In genomic region chr11:93133710-93134109, GRCh38 we compare ENCODE assay signal across 1 cellular context.
TF ChIP-seq lines count a peak whose summit lies in the region.

No MANE protein-coding gene starts in this region.

TF ChIP-seq in HepG2, 621 proteins besides CTCF, POLR2A, EP300 and RAD21 (continued from another document):
- TF ChIP-seq HNF1A (IDR thresholded peaks at IDR 0.05; ENCODE audit: low read depth) (no peak), HNF1A (CRISPR knock-in tag; IDR thresholded peaks at IDR 0.05; ENCODE audit: borderline replicate concordance) (no peak), WIZ (CRISPR knock-in tag; IDR thresholded peaks at IDR 0.05) (no peak), U2AF1 (optimal IDR thresholded peaks at IDR 0.05; ENCODE audit: low read depth, low read length) (no peak), ZFP1 (CRISPR knock-in tag; IDR thresholded peaks at IDR 0.05) (no peak), MEIS1 (CRISPR knock-in tag; IDR thresholded peaks at IDR 0.05; ENCODE audit: borderline replicate concordance) (no peak), RFX1 (IDR thresholded peaks at IDR 0.05) (no peak), CENPBD1 (CRISPR knock-in tag; IDR thresholded peaks at IDR 0.05; ENCODE audit: borderline replicate concordance, low read depth) (no peak), ZBTB3 (CRISPR knock-in tag; IDR thresholded peaks at IDR 0.05; ENCODE audit: borderline replicate concordance, low read depth) (no peak), ZNF558 (CRISPR knock-in tag; IDR thresholded peaks at IDR 0.05; ENCODE audit: borderline replicate concordance) (no peak), TSC22D2 (CRISPR knock-in tag; IDR thresholded peaks at IDR 0.05; ENCODE audit: borderline replicate concordance) (no peak)
